In genomic region chr2:41710944-41711343, GRCh38 we compare ENCODE assay signal across 1 cellular context.
A peak's percentile ranks its signal among the peaks of the same experiment; 100 is the strongest.
TF ChIP-seq lines count a peak whose summit lies in the region.

No MANE protein-coding gene starts in this region.

TF ChIP-seq in IMR-90, 13 proteins besides CTCF, POLR2A, EP300 and RAD21:
- TF ChIP-seq CHD1 (IDR thresholded peaks at IDR 0.05; ENCODE audit: low read depth, low read length) (no peak), CEBPB (IDR thresholded peaks at IDR 0.05; ENCODE audit: low read depth, low read length) (peak; percentile 55; the same call in 1 of the 2 replicates), BHLHE40 (IDR thresholded peaks at IDR 0.05; ENCODE audit: low read depth, low read length) (no peak), MAZ (IDR thresholded peaks at IDR 0.05; ENCODE audit: borderline replicate concordance, low read depth, low read length) (no peak), RFX5 (IDR thresholded peaks at IDR 0.05; ENCODE audit: low read depth, low read length) (0 out of 2 replicates have a peak, but pooled peaks have one; percentile 46), SMC3 (IDR thresholded peaks at IDR 0.05; ENCODE audit: low read depth, low read length) (no peak)
